ENCODE assay signal across 8 cellular contexts in the genomic region with DNA sequence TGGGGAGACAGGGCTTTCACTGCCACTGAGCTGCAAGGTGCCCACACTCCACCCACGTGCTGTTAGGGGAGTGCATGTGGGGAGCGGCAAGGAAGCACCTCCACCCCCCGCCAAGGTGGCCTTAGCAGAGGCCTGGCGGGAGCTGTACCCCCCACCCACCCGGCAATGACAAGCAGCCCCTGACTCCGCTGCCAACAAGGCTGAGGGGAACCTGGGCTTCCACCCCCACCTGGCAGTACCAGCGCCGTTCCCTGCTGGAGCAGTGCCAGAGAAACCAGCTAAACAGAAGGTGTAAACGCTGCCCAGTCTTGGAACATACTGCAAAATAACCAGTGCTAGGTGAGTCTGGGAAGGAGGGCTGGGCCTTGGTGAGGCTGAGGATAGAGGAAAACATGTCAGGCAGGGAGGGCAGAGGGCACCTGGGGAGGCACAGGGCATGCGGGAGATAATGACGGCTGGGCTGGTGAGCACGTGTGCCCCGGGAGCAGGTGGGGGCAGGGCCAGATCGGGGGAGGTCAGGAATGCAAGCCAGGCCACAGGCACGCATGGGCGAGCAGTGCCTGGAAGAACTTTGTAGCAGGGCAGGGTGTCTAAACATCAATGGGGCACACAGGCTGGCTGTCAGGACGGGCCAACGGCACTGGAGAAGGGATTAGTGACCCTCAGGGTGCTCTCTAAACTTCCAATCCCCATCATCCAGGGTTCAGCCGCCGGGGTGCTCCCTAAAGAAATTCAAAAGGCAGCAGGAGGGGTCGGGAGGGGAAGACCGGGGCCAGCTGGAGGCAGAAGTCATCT. TPM values are rescaled to one million over a fixed set of nuclear protein-coding genes. Genes with fewer than 3 reads are reported as not detected.
A peak's percentile ranks its signal among the peaks of the same experiment; 100 is the strongest.
DNase-seq lines count a peak whose midpoint lies in the region; TF ChIP-seq lines count a peak whose summit lies in the region.

No MANE protein-coding gene starts in this region.

- DNase-seq in NCI-H748 (lab: John Stamatoyannopoulos, UW; ENCODE audit: unreplicated experiment) (peak; percentile 39), NCI-H748 treated with DMSO at 0.1 percent for 48 hours (lab: John Stamatoyannopoulos, UW) (no peak), islet precursor cell (peak; percentile 80), suprapubic skin (ENCODE audit: low spot score in 2 of 2) (no peak), brain microvascular endothelial cell (no peak), hepatic stellate cell (ENCODE audit: low spot score) (no peak), GM19238 (ENCODE audit: insufficient read length, low spot score) (no peak)
- DNase-seq in activated T-helper 1 cell treated with anti-CD3 and anti-CD28 coated beads, Interleukin-12 subunit alpha, Interleukin-12 subunit beta, Interleukin-2, Interleukin-4 antibody, amounts not matched to agents 30 ng/mL and 10 ng/mL and 1 ng/mL, durations not matched to agents 14 hours and 24 hours and 36 hours (ENCODE audit: low spot score) = no peak

- H3K4me3 Mint-ChIP-seq in activated T-helper 1 cell treated with anti-CD3 and anti-CD28 coated beads, Interleukin-12 subunit alpha, Interleukin-12 subunit beta, Interleukin-2, Interleukin-4 antibody, amounts not matched to agents 30 ng/mL and 10 ng/mL and 1 ng/mL, durations not matched to agents 14 hours and 24 hours and 36 hours = no peak overlapping the region

- TF ChIP-seq CTCF in suprapubic skin (IDR thresholded peaks at IDR 0.05) (no peak), brain microvascular endothelial cell (IDR thresholded peaks at IDR 0.05; ENCODE audit: low read depth, low read length, missing control alignments) (no peak)

- no peak for TF ChIP-seq POLR2A in suprapubic skin (IDR thresholded peaks at IDR 0.05)

- H3K27me3 Mint-ChIP-seq in activated T-helper 1 cell treated with anti-CD3 and anti-CD28 coated beads, Interleukin-12 subunit alpha, Interleukin-12 subunit beta, Interleukin-2, Interleukin-4 antibody, amounts not matched to agents 30 ng/mL and 10 ng/mL and 1 ng/mL, durations not matched to agents 14 hours and 24 hours and 36 hours (ENCODE audit: insufficient read depth) = no peaks in the 10 kb centered on the region

- 47% methylated on average over 22 of the region's 22 CpGs for WGBS in suprapubic skin

- no peaks in the 10 kb centered on the region for H3K9me3 ChIP-seq in suprapubic skin

- in situ Hi-C loops in brain microvascular endothelial cell (cut with HindIII; ENCODE audit: low pct_ligation_motif_present, low sequenced_read_pairs) = no loop called here

- peaks cover 59% of the 10 kb centered on the region for H3K4me1 ChIP-seq in suprapubic skin

- H3K36me3 ChIP-seq in suprapubic skin = peaks cover 8% of the 10 kb centered on the region
- H3K36me3 ChIP-seq in brain microvascular endothelial cell (replicated peaks) = peaks cover 2% of the 10 kb centered on the region

- H3K4me1 Mint-ChIP-seq in activated T-helper 1 cell treated with anti-CD3 and anti-CD28 coated beads, Interleukin-12 subunit alpha, Interleukin-12 subunit beta, Interleukin-2, Interleukin-4 antibody, amounts not matched to agents 30 ng/mL and 10 ng/mL and 1 ng/mL, durations not matched to agents 14 hours and 24 hours and 36 hours (ENCODE audit: low read depth) = peaks cover 39% of the 10 kb centered on the region

- peak overlapping the region; percentile 40 for H3K27ac Mint-ChIP-seq in activated T-helper 1 cell treated with anti-CD3 and anti-CD28 coated beads, Interleukin-12 subunit alpha, Interleukin-12 subunit beta, Interleukin-2, Interleukin-4 antibody, amounts not matched to agents 30 ng/mL and 10 ng/mL and 1 ng/mL, durations not matched to agents 14 hours and 24 hours and 36 hours

- H3K27ac ChIP-seq in suprapubic skin (peak overlapping the region; percentile 55), brain microvascular endothelial cell (no peak overlapping the region)

- H3K9me3 Mint-ChIP-seq in activated T-helper 1 cell treated with anti-CD3 and anti-CD28 coated beads, Interleukin-12 subunit alpha, Interleukin-12 subunit beta, Interleukin-2, Interleukin-4 antibody, amounts not matched to agents 30 ng/mL and 10 ng/mL and 1 ng/mL, durations not matched to agents 14 hours and 24 hours and 36 hours = no peaks in the 10 kb centered on the region

- TF ChIP-seq EP300 in suprapubic skin (IDR thresholded peaks at IDR 0.05) = no peak

- H3K4me3 ChIP-seq in suprapubic skin (no peak overlapping the region), brain microvascular endothelial cell (ENCODE audit: low read depth, low read length) (no peak overlapping the region)

- intact Hi-C loops in activated T-helper 1 cell treated with anti-CD3 and anti-CD28 coated beads, Interleukin-12 subunit alpha, Interleukin-12 subunit beta, Interleukin-2, Interleukin-4 antibody, amounts not matched to agents 30 ng/mL and 10 ng/mL and 1 ng/mL, durations not matched to agents 14 hours and 24 hours and 36 hours (cut with micrococcal nuclease) = no loop called here

- peaks cover 22% of the 10 kb centered on the region for H3K36me3 Mint-ChIP-seq in activated T-helper 1 cell treated with anti-CD3 and anti-CD28 coated beads, Interleukin-12 subunit alpha, Interleukin-12 subunit beta, Interleukin-2, Interleukin-4 antibody, amounts not matched to agents 30 ng/mL and 10 ng/mL and 1 ng/mL, durations not matched to agents 14 hours and 24 hours and 36 hours (ENCODE audit: low read depth)

- no peaks in the 10 kb centered on the region for H3K27me3 ChIP-seq in suprapubic skin
- H3K27me3 ChIP-seq in brain microvascular endothelial cell (replicated peaks) = no peaks in the 10 kb centered on the region

RNA-seq across cellular contexts. Expression of gene CERK, which starts 6.6 kb away (rescaled TPM):
- 69.6 and 76.5 TPM in 2 replicates for total RNA-seq in activated T-helper 1 cell treated with anti-CD3 and anti-CD28 coated beads, Interleukin-12 subunit alpha, Interleukin-12 subunit beta, Interleukin-2, Interleukin-4 antibody, amounts not matched to agents 30 ng/mL and 10 ng/mL and 1 ng/mL, durations not matched to agents 14 hours and 24 hours and 36 hours
- 10 to 100 TPM; 19.2 to 46.2 (median 36.6) TPM for total RNA-seq in suprapubic skin

RNA-seq across cellular contexts. Expression of gene TBC1D22A, which starts 31.0 kb away (rescaled TPM):
- 42.4 and 48.1 TPM in 2 replicates for total RNA-seq in activated T-helper 1 cell treated with anti-CD3 and anti-CD28 coated beads, Interleukin-12 subunit alpha, Interleukin-12 subunit beta, Interleukin-2, Interleukin-4 antibody, amounts not matched to agents 30 ng/mL and 10 ng/mL and 1 ng/mL, durations not matched to agents 14 hours and 24 hours and 36 hours
- 10 to 100 TPM; 24.8 to 43.2 (median 35.4) TPM for total RNA-seq in suprapubic skin

Comparison
In these comparisons a context has a peak if more than half of its experiments do, and no peak if none do; other contexts are left out.
1. DNase-seq: peak in NCI-H748 (single experiment) and islet precursor cell (single experiment); none in NCI-H748 treated with DMSO at 0.1 percent for 48 hours (single experiment), activated T-helper 1 cell treated with anti-CD3 and anti-CD28 coated beads, Interleukin-12 subunit alpha, Interleukin-12 subunit beta, Interleukin-2, Interleukin-4 antibody, amounts not matched to agents 30 ng/mL and 10 ng/mL and 1 ng/mL, durations not matched to agents 14 hours and 24 hours and 36 hours (single experiment), suprapubic skin (0 of 2), brain microvascular endothelial cell (single experiment), hepatic stellate cell (single experiment) and GM19238 (single experiment).